16 cellular contexts compared by ENCODE assay signal in the genomic region with DNA sequence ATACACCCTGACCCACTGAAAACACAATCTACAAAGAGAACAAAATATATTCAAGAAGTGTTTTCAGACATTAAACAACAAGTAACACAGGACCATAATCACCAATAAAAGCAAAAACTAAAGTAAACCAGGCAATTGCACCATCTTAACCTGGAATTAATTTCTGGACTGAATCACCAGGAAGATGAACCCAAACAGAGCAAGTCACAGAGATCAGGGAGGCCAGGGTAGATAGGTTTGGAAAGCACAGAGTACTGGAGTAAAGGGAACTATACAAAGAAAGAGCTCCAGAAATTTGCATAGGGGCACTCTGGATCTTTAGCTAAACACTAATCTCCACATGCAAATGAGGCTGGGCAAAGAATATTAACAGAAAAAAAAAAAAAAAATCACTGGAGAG.
DNase-seq lines count a peak whose midpoint lies in the region; ATAC-seq lines count a peak whose summit lies in the region.
"Had no signal": no experiment of that assay in that cellular context is flagged by ENCODE, and none has a peak within 500 bp of the region (broad histone marks: within the 10 kb centered on the region; RNA-seq: fewer than 3 reads in every experiment).

No MANE protein-coding gene starts in this region.

- H3K4me1 ChIP-seq in GM23248 (ENCODE audit: insufficient read depth) = peaks cover 44% of the 10 kb centered on the region
- H3K4me1 ChIP-seq: BLaER1 had no signal

- H3K4me2 ChIP-seq in GM23248 (ENCODE audit: unreplicated experiment) = peak overlapping the region; percentile 26
- H3K4me2 ChIP-seq: BLaER1 had no signal

- in situ Hi-C loops in GM23248 (cut with MboI) = no loop called here

- H3K27ac ChIP-seq in GM23248 = no peak overlapping the region
- H3K27ac ChIP-seq: BLaER1 had no signal

- H3K79me2 ChIP-seq in GM23248 (ENCODE audit: insufficient read depth) = no peaks in the 10 kb centered on the region

- H3F3A ChIP-seq in GM23248 (ENCODE audit: insufficient read depth) = peaks cover 32% of the 10 kb centered on the region

- 0 out of 2 replicates have a peak, but pooled peaks cover 4% of the 10 kb centered on the region for H3K36me3 ChIP-seq in GM23248 (ENCODE audit: low read depth)
- H3K36me3 ChIP-seq: BLaER1 had no signal

- DNase-seq in GM23248 (peak; percentile 50), NCI-H526 treated with DMSO at 0.1 percent for 48 hours (lab: John Stamatoyannopoulos, UW) (peak; percentile 86), left lobe of liver (ENCODE audit: low spot score) (no peak), NCI-H2107 treated with DMSO at 0.1 percent for 48 hours (lab: John Stamatoyannopoulos, UW; ENCODE audit: unreplicated experiment) (no peak), SW480 (ENCODE audit: low spot score) (no peak)
- DNase-seq: ACHN; CD4-positive, alpha-beta memory T cell; DMS153; DMS79; GDM1; GOT3; H7; HFFc6 had no signal

- no peaks in the 10 kb centered on the region for H4K20me1 ChIP-seq in GM23248 (ENCODE audit: insufficient read depth)
- H4K20me1 ChIP-seq: BLaER1 had no signal

- H3K9me2 ChIP-seq in GM23248 (ENCODE audit: insufficient read depth) = no peaks in the 10 kb centered on the region

- peak; percentile 78 for ATAC-seq in left lobe of liver
- no peak for ATAC-seq in GM19467 (IDR thresholded peaks at IDR 0.05; ENCODE audit: unreplicated experiment)
- ATAC-seq: HCT116 had no signal

- no peaks in the 10 kb centered on the region for H3K9me3 ChIP-seq in GM23248 (ENCODE audit: low read depth)

- H3K9ac ChIP-seq in GM23248 = no peak overlapping the region
- H3K9ac ChIP-seq: BLaER1 had no signal

- H3K27me3 ChIP-seq in GM23248 (replicated peaks; ENCODE audit: insufficient read depth) = no peaks in the 10 kb centered on the region
- H3K27me3 ChIP-seq: BLaER1 had no signal

- no peak overlapping the region for H3K4me3 ChIP-seq in GM23248
- H3K4me3 ChIP-seq: BLaER1 had no signal

- no peak overlapping the region for H2AFZ ChIP-seq in GM23248

Comparison
In these comparisons a context has a peak if more than half of its experiments do, and no peak if none do; other contexts are left out.
1. DNase-seq: peak in GM23248 (single experiment) and NCI-H526 treated with DMSO at 0.1 percent for 48 hours (single experiment); none in left lobe of liver (single experiment), NCI-H2107 treated with DMSO at 0.1 percent for 48 hours (single experiment) and SW480 (single experiment).